8 cellular contexts compared by ENCODE assay signal in the genomic region with DNA sequence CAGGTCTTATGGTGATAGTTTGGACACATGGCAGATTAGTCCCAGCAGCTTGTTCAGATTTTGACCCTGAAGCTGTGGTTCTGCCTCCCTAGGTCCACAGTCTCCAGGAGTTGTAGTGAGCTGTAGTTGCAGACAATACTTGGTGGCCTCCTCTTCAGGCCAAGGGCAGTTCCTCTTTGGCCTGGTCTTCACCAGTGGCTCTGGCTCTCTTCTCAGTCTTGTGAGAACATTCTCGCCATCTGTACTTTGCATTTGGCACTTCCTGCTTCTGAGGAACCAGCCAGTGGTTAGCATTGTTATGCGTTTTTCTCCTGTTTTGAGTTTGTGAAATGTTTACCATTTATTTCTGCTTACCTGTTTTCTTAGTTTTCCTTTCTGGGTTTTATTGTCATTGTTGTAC. TPM values are rescaled to one million over a fixed set of nuclear protein-coding genes. Genes with fewer than 3 reads are reported as not detected.
DNase-seq lines count a peak whose midpoint lies in the region; ATAC-seq lines count a peak whose summit lies in the region.

No MANE protein-coding gene starts in this region.

- no peak overlapping the region for H2AFZ ChIP-seq in mesenchymal stem cell (ENCODE audit: low read depth, low read length)

- H3K27ac ChIP-seq in mesenchymal stem cell (ENCODE audit: low read length, poor library complexity, severe bottlenecking) = no peak overlapping the region

- ATAC-seq in GM18868 (IDR thresholded peaks at IDR 0.05; ENCODE audit: unreplicated experiment) (peak; percentile 70), HG02610 (IDR thresholded peaks at IDR 0.05; ENCODE audit: unreplicated experiment) (peak; percentile 77)
- no peak for ATAC-seq in stimulated activated naive CD8-positive, alpha-beta T cell treated with anti-CD3 and anti-CD28 coated beads, Interleukin-15, Interleukin-2, amounts not matched to agents 100 U/mL and 50 U/mL, for 24 hours

- H2AK5ac ChIP-seq in mesenchymal stem cell (ENCODE audit: low read length, severe bottlenecking) = no peak overlapping the region

- H3K9me3 ChIP-seq in mesenchymal stem cell (ENCODE audit: control insufficient read depth, low read length) = no peaks in the 10 kb centered on the region

- no peak overlapping the region for H3K14ac ChIP-seq in mesenchymal stem cell (ENCODE audit: low read length in 2 of 2)

- no peak overlapping the region for H2BK120ac ChIP-seq in mesenchymal stem cell (ENCODE audit: low read depth, low read length)

- no peak overlapping the region for H2BK15ac ChIP-seq in mesenchymal stem cell (ENCODE audit: low read depth, poor library complexity, severe bottlenecking)

- no peaks in the 10 kb centered on the region for H3K27me3 ChIP-seq in mesenchymal stem cell (ENCODE audit: control insufficient read depth in 1 of 2, insufficient read depth in 1 of 2, low read length in 2 of 2)

- no peak overlapping the region for H2BK5ac ChIP-seq in mesenchymal stem cell (ENCODE audit: low read depth, low read length, poor library complexity, severe bottlenecking)

- H4K91ac ChIP-seq in mesenchymal stem cell (ENCODE audit: low read length) = no peak overlapping the region

- H3K4me2 ChIP-seq in mesenchymal stem cell (ENCODE audit: low read length, poor library complexity, severe bottlenecking) = no peak overlapping the region

- H3K4ac ChIP-seq in mesenchymal stem cell (ENCODE audit: low read depth in 1 of 2, low read length in 2 of 2) = no peak overlapping the region

- peaks cover 22% of the 10 kb centered on the region for H3K79me1 ChIP-seq in mesenchymal stem cell (replicated peaks; ENCODE audit: low read length, poor library complexity, severe bottlenecking)

- peak overlapping the region; percentile 2 for H3K9ac ChIP-seq in mesenchymal stem cell (ENCODE audit: low read length)

- H3K18ac ChIP-seq in mesenchymal stem cell (ENCODE audit: low read depth in 1 of 2, low read length in 2 of 2) = no peak overlapping the region

- H3K36me3 ChIP-seq in mesenchymal stem cell (ENCODE audit: control insufficient read depth in 1 of 2, insufficient read depth in 2 of 2, low read depth in 1 of 2, low read length in 2 of 2) = no peaks in the 10 kb centered on the region

- WGBS in mesenchymal stem cell = 75% methylated on average over 2 of the region's 2 CpGs

- peaks cover 2% of the 10 kb centered on the region for H3K4me1 ChIP-seq in mesenchymal stem cell (ENCODE audit: control insufficient read depth, insufficient read depth, low read depth, low read length)

- H3K23ac ChIP-seq in mesenchymal stem cell (ENCODE audit: low read length in 2 of 2) = no peak overlapping the region

- H4K8ac ChIP-seq in mesenchymal stem cell (ENCODE audit: low read length) = no peak overlapping the region

- no peak overlapping the region for H3K4me3 ChIP-seq in mesenchymal stem cell (ENCODE audit: insufficient read depth in 1 of 2, low read depth in 1 of 2, low read length in 2 of 2)

- no peak overlapping the region for H2BK12ac ChIP-seq in mesenchymal stem cell (ENCODE audit: low read length in 2 of 2)

- peak; percentile 44 to 73 for DNase-seq in NOMO-1 (lab: John Stamatoyannopoulos, UW; ENCODE audit: unreplicated experiment in 2 of 2)
- no peak for DNase-seq in mesenchymal stem cell
- no peak for DNase-seq in stimulated activated CD4-positive, alpha-beta T cell treated with anti-CD3 and anti-CD28 coated beads, Interleukin-4, amount 100 ng/mL, for 1 hour
- no peak for DNase-seq in NCI-H774 (lab: John Stamatoyannopoulos, UW)
- no peak for DNase-seq in NCI-H226
- DNase-seq in stimulated activated naive CD8-positive, alpha-beta T cell treated with anti-CD3 and anti-CD28 coated beads, Interleukin-15, Interleukin-2, amounts not matched to agents 100 U/mL and 50 U/mL, for 24 hours = no peak

RNA-seq across cellular contexts. Expression of a gene that starts 40.7 kb away (rescaled TPM):
- 16.8 TPM for polyA plus RNA-seq in mesenchymal stem cell (2013, experiment 1 of 2)
- polyA plus RNA-seq in mesenchymal stem cell (2013, experiment 2 of 2) = 15.4 TPM

Comparison
In these comparisons a context has a peak if more than half of its experiments do, and no peak if none do; other contexts are left out.
1. DNase-seq: peak in NOMO-1 (2 of 2); none in mesenchymal stem cell (single experiment), stimulated activated CD4-positive, alpha-beta T cell treated with anti-CD3 and anti-CD28 coated beads, Interleukin-4, amount 100 ng/mL, for 1 hour (single experiment), NCI-H774 (single experiment), NCI-H226 (single experiment) and stimulated activated naive CD8-positive, alpha-beta T cell treated with anti-CD3 and anti-CD28 coated beads, Interleukin-15, Interleukin-2, amounts not matched to agents 100 U/mL and 50 U/mL, for 24 hours (single experiment).